8 cellular contexts compared by ENCODE assay signal in the genomic region with DNA sequence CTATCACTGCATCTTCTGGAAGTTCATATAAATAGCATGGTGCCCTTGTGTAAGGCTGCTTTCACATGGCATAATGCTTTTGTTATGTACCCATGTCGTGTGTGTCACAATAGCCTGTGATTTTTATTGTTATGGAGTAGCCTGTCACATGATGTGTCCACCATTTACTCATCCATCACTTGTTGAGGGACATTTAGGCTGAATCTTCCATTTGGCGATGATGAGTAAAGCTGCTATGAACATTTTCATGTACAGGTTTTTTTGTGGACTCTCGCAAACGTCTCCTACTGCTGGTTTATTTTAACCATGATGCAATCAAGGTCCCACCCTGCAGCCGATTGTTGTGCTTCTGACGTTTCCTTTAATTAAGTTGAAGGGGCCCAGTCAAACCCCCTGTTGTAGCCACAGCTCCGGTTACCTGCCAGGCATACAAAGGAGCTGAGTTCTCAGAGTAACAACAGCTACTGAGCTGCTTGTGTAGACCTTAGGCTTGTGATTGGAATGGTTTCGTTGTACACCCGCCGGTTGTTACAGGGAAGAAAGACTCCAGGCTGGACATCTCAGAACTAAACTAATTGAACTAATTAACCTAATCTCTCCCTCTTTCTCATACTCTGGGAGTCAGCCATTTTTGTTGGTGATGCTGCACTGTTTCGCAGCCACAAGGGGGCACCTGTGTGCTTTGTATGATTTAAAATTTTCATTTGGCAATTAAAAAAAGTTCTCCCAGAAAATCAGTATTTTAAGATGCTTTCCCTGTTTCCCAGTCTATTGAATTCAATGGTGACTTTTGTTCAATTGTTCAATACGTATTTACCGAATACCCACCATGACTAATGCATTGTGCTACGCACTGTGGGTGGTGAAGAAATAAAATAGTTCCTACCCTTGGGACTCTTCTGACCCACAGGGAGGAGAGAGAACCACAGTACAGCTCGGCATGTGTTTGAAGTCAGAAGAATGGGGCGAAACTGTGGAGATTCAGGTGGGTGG.
DNase-seq lines count a peak whose midpoint lies in the region; ATAC-seq and TF ChIP-seq lines count a peak whose summit lies in the region.

No MANE protein-coding gene starts in this region.

- DNase-seq in AG08396 (ENCODE audit: low spot score) (peak; percentile 60), GM19238 (ENCODE audit: insufficient read length, low spot score) (peak; percentile 24), NCI-H69 (lab: John Stamatoyannopoulos, UW) (peak; percentile 62), activated T-cell treated with anti-CD3 and anti-CD28 coated beads for 4 hours (peak; percentile 28), fibroblast of pulmonary artery (ENCODE audit: low read depth) (peak; percentile 65), omental fat pad (ENCODE audit: low spot score) (no peak)

- TF ChIP-seq CTCF in fibroblast of pulmonary artery (IDR thresholded peaks at IDR 0.05; ENCODE audit: low read length, missing control alignments) (peak; percentile 92), omental fat pad (IDR thresholded peaks at IDR 0.05) (peak in 2 of 3 donors; percentile 30 to 34)

- no peak overlapping the region for H3K4me3 ChIP-seq in fibroblast of pulmonary artery (replicated peaks; ENCODE audit: low read depth, low read length)

- ATAC-seq in omental fat pad (ENCODE audit: low FRiP score) (peak; percentile 49), HG03457 (IDR thresholded peaks at IDR 0.05; ENCODE audit: unreplicated experiment) (no peak), HG03196 (IDR thresholded peaks at IDR 0.05; ENCODE audit: unreplicated experiment) (no peak)
